ENCODE assay signal across 16 cellular contexts in the genomic region with DNA sequence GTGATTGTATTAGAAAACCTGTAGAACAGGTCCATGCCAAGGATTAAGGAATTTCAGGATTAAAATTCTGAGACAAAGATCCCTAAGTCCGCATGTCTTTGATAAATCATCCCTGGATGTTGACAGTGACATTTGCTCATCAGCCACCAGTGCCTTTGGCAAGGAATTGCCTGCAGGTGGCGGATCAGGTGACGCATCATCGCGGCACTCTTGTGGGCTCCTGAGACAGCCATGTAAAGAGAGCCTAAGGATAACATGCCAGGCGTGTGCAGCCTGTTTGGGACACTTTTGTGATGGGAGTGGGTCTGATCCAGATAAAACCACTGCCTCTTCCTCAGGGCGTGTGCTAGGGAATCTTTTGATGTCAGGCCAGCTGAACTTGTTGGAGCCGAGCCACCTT. TPM values are rescaled to one million over a fixed set of nuclear protein-coding genes. Genes with fewer than 3 reads are reported as not detected.
"Had no signal": no experiment of that assay in that cellular context is flagged by ENCODE, and none has a peak within 500 bp of the region (broad histone marks: within the 10 kb centered on the region; RNA-seq: fewer than 3 reads in every experiment).

No MANE protein-coding gene starts in this region.

- H3K4me1 ChIP-seq: foreskin keratinocyte, neural progenitor cell, stomach had no signal

- ATAC-seq: activated CD8-positive, alpha-beta T cell treated with anti-CD3 and anti-CD28 coated beads, Interleukin-2, amount 10 ng/mL, durations not matched to agents 7 days and 5 days; foreskin keratinocyte; left colon had no signal

- DNase-seq: activated CD4-positive, alpha-beta T cell treated with anti-CD3 and anti-CD28 coated beads for 48 hours; activated CD8-positive, alpha-beta memory T cell treated with anti-CD3 and anti-CD28 coated beads, Interleukin-2, amount 50 U/mL, for 48 hours; activated CD8-positive, alpha-beta T cell treated with anti-CD3 and anti-CD28 coated beads, Interleukin-2, amount 10 ng/mL, durations not matched to agents 7 days and 5 days; activated naive CD4-positive, alpha-beta T cell; dorsolateral prefrontal cortex; esophagus squamous epithelium; foreskin keratinocyte; head of caudate nucleus; left colon; midbrain; ovary; stomach had no signal

- H3K4me3 Mint-ChIP-seq: activated CD8-positive, alpha-beta T cell treated with anti-CD3 and anti-CD28 coated beads, Interleukin-2, amount 10 ng/mL, durations not matched to agents 7 days and 5 days; activated T-helper 1 cell treated with anti-CD3 and anti-CD28 coated beads, Interleukin-12 subunit alpha, Interleukin-12 subunit beta, Interleukin-2, Interleukin-4 antibody, amounts not matched to agents 30 ng/mL and 10 ng/mL and 1 ng/mL, durations not matched to agents 14 hours and 24 hours and 36 hours; neural progenitor cell had no signal

- H3K9me3 Mint-ChIP-seq: neural progenitor cell had no signal

- H3K36me3 ChIP-seq: esophagus squamous epithelium, neural progenitor cell, ovary, stomach had no signal

- H2AFZ ChIP-seq: neural progenitor cell had no signal

- H3K27me3 ChIP-seq: dorsolateral prefrontal cortex, esophagus squamous epithelium, foreskin keratinocyte, neural progenitor cell, ovary, stomach had no signal

- H3K9me3 ChIP-seq: esophagus squamous epithelium, ovary, stomach had no signal

- H3K27ac ChIP-seq: esophagus squamous epithelium, foreskin keratinocyte, neural progenitor cell, ovary, stomach had no signal

- H3K4me3 ChIP-seq: dorsolateral prefrontal cortex, esophagus squamous epithelium, lung, neural progenitor cell, ovary, stomach had no signal

- H3K27ac Mint-ChIP-seq: activated CD8-positive, alpha-beta T cell treated with anti-CD3 and anti-CD28 coated beads, Interleukin-2, amount 10 ng/mL, durations not matched to agents 7 days and 5 days; activated T-helper 1 cell treated with anti-CD3 and anti-CD28 coated beads, Interleukin-12 subunit alpha, Interleukin-12 subunit beta, Interleukin-2, Interleukin-4 antibody, amounts not matched to agents 30 ng/mL and 10 ng/mL and 1 ng/mL, durations not matched to agents 14 hours and 24 hours and 36 hours; neural progenitor cell had no signal

- H3K4me2 ChIP-seq: neural progenitor cell had no signal

- H3K9ac ChIP-seq: neural progenitor cell had no signal

RNA-seq across cellular contexts. Expression of a gene that starts 40.6 kb away (rescaled TPM):
- total RNA-seq: activated CD8-positive, alpha-beta T cell treated with anti-CD3 and anti-CD28 coated beads, Interleukin-2, amount 10 ng/mL, durations not matched to agents 7 days and 5 days; activated T-helper 1 cell treated with anti-CD3 and anti-CD28 coated beads, Interleukin-12 subunit alpha, Interleukin-12 subunit beta, Interleukin-2, Interleukin-4 antibody, amounts not matched to agents 30 ng/mL and 10 ng/mL and 1 ng/mL, durations not matched to agents 14 hours and 24 hours and 36 hours; foreskin keratinocyte; renal cortical epithelial cell had no signal
- polyA plus RNA-seq: foreskin keratinocyte had no signal
